14 cellular contexts compared by ENCODE assay signal in genomic region chr1:16018308-16018707, GRCh38. TPM values are rescaled to one million over a fixed set of nuclear protein-coding genes. Genes with fewer than 3 reads are reported as not detected.
A peak's percentile ranks its signal among the peaks of the same experiment; 100 is the strongest.
DNase-seq lines count a peak whose midpoint lies in the region; ATAC-seq and TF ChIP-seq lines count a peak whose summit lies in the region.
"Had no signal": no experiment of that assay in that cellular context is flagged by ENCODE, and none has a peak within 500 bp of the region (broad histone marks: within the 10 kb centered on the region; RNA-seq: fewer than 3 reads in every experiment).

No MANE protein-coding gene starts in this region.

- no peak overlapping the region for H3K4me3 Mint-ChIP-seq in activated T-helper 17 cell treated with anti-CD3 and anti-CD28 coated beads, Interleukin-2, amount 50 U/mL, for 72 hours
- H3K4me3 Mint-ChIP-seq: activated B cell treated with CpG ODN at 0.5 μM for 24 hours; activated T-helper 1 cell treated with anti-CD3 and anti-CD28 coated beads, Interleukin-12 subunit alpha, Interleukin-12 subunit beta, Interleukin-2, Interleukin-4 antibody, amounts not matched to agents 30 ng/mL and 10 ng/mL and 1 ng/mL, durations not matched to agents 14 hours and 24 hours and 36 hours; CD8-positive, alpha-beta memory T cell had no signal

- H3K36me3 Mint-ChIP-seq in activated T-helper 17 cell treated with anti-CD3 and anti-CD28 coated beads, Interleukin-2, amount 50 U/mL, for 72 hours (ENCODE audit: low read depth) = no peaks in the 10 kb centered on the region
- H3K36me3 Mint-ChIP-seq: CD8-positive, alpha-beta memory T cell had no signal

- H3K27ac Mint-ChIP-seq in activated T-helper 17 cell treated with anti-CD3 and anti-CD28 coated beads, Interleukin-2, amount 50 U/mL, for 72 hours = peak overlapping the region; percentile 46
- H3K27ac Mint-ChIP-seq: activated B cell treated with CpG ODN at 0.5 μM for 24 hours; activated T-helper 1 cell treated with anti-CD3 and anti-CD28 coated beads, Interleukin-12 subunit alpha, Interleukin-12 subunit beta, Interleukin-2, Interleukin-4 antibody, amounts not matched to agents 30 ng/mL and 10 ng/mL and 1 ng/mL, durations not matched to agents 14 hours and 24 hours and 36 hours; CD8-positive, alpha-beta memory T cell had no signal

- peaks cover 19% of the 10 kb centered on the region for H3K27me3 Mint-ChIP-seq in activated T-helper 17 cell treated with anti-CD3 and anti-CD28 coated beads, Interleukin-2, amount 50 U/mL, for 72 hours

- intact Hi-C loops in posterior vena cava (cut with DNase I) = no loop called here

- no peak overlapping the region for H3K4me3 ChIP-seq in fibroblast of pulmonary artery (replicated peaks; ENCODE audit: low read depth, low read length)
- H3K4me3 ChIP-seq: SJSA1 had no signal

- peak overlapping the region; percentile 33 for H3K27ac ChIP-seq in temporal lobe (ENCODE audit: low read depth, low read length)
- H3K27ac ChIP-seq: SJSA1 had no signal

- no peak for ATAC-seq in activated T-helper 17 cell treated with anti-CD3 and anti-CD28 coated beads, Interleukin-2, amount 50 U/mL, for 72 hours (replicated peaks)
- no peak for ATAC-seq in HG03139 (IDR thresholded peaks at IDR 0.05; ENCODE audit: unreplicated experiment)

- H3K9me3 Mint-ChIP-seq in activated T-helper 17 cell treated with anti-CD3 and anti-CD28 coated beads, Interleukin-2, amount 50 U/mL, for 72 hours = no peaks in the 10 kb centered on the region
- H3K9me3 Mint-ChIP-seq: activated B cell treated with CpG ODN at 0.5 μM for 24 hours; activated T-helper 1 cell treated with anti-CD3 and anti-CD28 coated beads, Interleukin-12 subunit alpha, Interleukin-12 subunit beta, Interleukin-2, Interleukin-4 antibody, amounts not matched to agents 30 ng/mL and 10 ng/mL and 1 ng/mL, durations not matched to agents 14 hours and 24 hours and 36 hours; CD8-positive, alpha-beta memory T cell had no signal

- H3K4me1 Mint-ChIP-seq in activated T-helper 17 cell treated with anti-CD3 and anti-CD28 coated beads, Interleukin-2, amount 50 U/mL, for 72 hours = no peaks in the 10 kb centered on the region
- H3K4me1 Mint-ChIP-seq: CD8-positive, alpha-beta memory T cell had no signal

- peak; percentile 11 for DNase-seq in fibroblast of pulmonary artery (ENCODE audit: low read depth)
- peak; percentile 38 for DNase-seq in myocyte (ENCODE audit: low read depth)
- DNase-seq in posterior vena cava (ENCODE audit: low spot score) = no peak
- no peak for DNase-seq in C1 segment of cervical spinal cord (lab: John Stamatoyannopoulos, UW)
- DNase-seq in occipital lobe (lab: John Stamatoyannopoulos, UW) = no peak
- DNase-seq: activated B cell treated with CpG ODN at 0.5 μM for 24 hours; CD8-positive, alpha-beta memory T cell; NCI-H1092; NCI-H524 treated with DMSO at 0.1 percent for 48 hours had no signal

- no peak for TF ChIP-seq CTCF in fibroblast of pulmonary artery (IDR thresholded peaks at IDR 0.05; ENCODE audit: low read length, missing control alignments)

RNA-seq across cellular contexts. Expression of gene HSPB7, which starts 0.5 kb away (rescaled TPM):
- not detected for total RNA-seq in activated T-helper 17 cell treated with anti-CD3 and anti-CD28 coated beads, Interleukin-2, amount 50 U/mL, for 72 hours
- 38.7 and 94.0 TPM in 2 replicates for total RNA-seq in myocyte
- polyA plus RNA-seq in myocyte (2012) = 95.5 TPM
- total RNA-seq in temporal lobe = not detected
- total RNA-seq in posterior vena cava = 100 to 1,000 TPM; 272 to 588 TPM
- not detected for total RNA-seq in occipital lobe
- total RNA-seq: activated B cell treated with CpG ODN at 0.5 μM for 24 hours; activated T-helper 1 cell treated with anti-CD3 and anti-CD28 coated beads, Interleukin-12 subunit alpha, Interleukin-12 subunit beta, Interleukin-2, Interleukin-4 antibody, amounts not matched to agents 30 ng/mL and 10 ng/mL and 1 ng/mL, durations not matched to agents 14 hours and 24 hours and 36 hours; CD8-positive, alpha-beta memory T cell; SJSA1 had no signal
- polyA plus RNA-seq: CD8-positive, alpha-beta memory T cell had no signal

RNA-seq across cellular contexts. Expression of gene CLCNKA, which starts 3.5 kb away (rescaled TPM):
- under 1 TPM in 1 of 2 donors, not detected in 1; 0.40 TPM for total RNA-seq in activated T-helper 17 cell treated with anti-CD3 and anti-CD28 coated beads, Interleukin-2, amount 50 U/mL, for 72 hours
- 0.05 TPM in 1 of 2 replicates, not detected in the other for total RNA-seq in myocyte
- polyA plus RNA-seq in myocyte (2012) = 0.06 TPM
- not detected for total RNA-seq in temporal lobe
- total RNA-seq in posterior vena cava = under 1 TPM; 0.51 to 0.90 TPM
- total RNA-seq in occipital lobe = not detected
- total RNA-seq: activated T-helper 1 cell treated with anti-CD3 and anti-CD28 coated beads, Interleukin-12 subunit alpha, Interleukin-12 subunit beta, Interleukin-2, Interleukin-4 antibody, amounts not matched to agents 30 ng/mL and 10 ng/mL and 1 ng/mL, durations not matched to agents 14 hours and 24 hours and 36 hours; CD8-positive, alpha-beta memory T cell; SJSA1 had no signal
- polyA plus RNA-seq: CD8-positive, alpha-beta memory T cell had no signal

RNA-seq across cellular contexts. Expression of gene SRARP, which starts 14.3 kb away (rescaled TPM):
- total RNA-seq in activated T-helper 17 cell treated with anti-CD3 and anti-CD28 coated beads, Interleukin-2, amount 50 U/mL, for 72 hours = not detected
- not detected in 2 replicates for total RNA-seq in myocyte
- polyA plus RNA-seq in myocyte (2012) = not detected
- total RNA-seq in temporal lobe = 1.5 TPM
- total RNA-seq in posterior vena cava = not detected
- total RNA-seq in occipital lobe = 0.62 TPM
- total RNA-seq: activated B cell treated with CpG ODN at 0.5 μM for 24 hours; activated T-helper 1 cell treated with anti-CD3 and anti-CD28 coated beads, Interleukin-12 subunit alpha, Interleukin-12 subunit beta, Interleukin-2, Interleukin-4 antibody, amounts not matched to agents 30 ng/mL and 10 ng/mL and 1 ng/mL, durations not matched to agents 14 hours and 24 hours and 36 hours; CD8-positive, alpha-beta memory T cell; SJSA1 had no signal
- polyA plus RNA-seq: CD8-positive, alpha-beta memory T cell had no signal

RNA-seq across cellular contexts. Expression of gene CLCNKB, which starts 25.3 kb away (rescaled TPM):
- under 1 TPM in 1 of 2 donors, not detected in 1; 0.13 TPM for total RNA-seq in activated T-helper 17 cell treated with anti-CD3 and anti-CD28 coated beads, Interleukin-2, amount 50 U/mL, for 72 hours
- not detected in 2 replicates for total RNA-seq in myocyte
- 0.18 TPM for polyA plus RNA-seq in myocyte (2012)
- total RNA-seq in temporal lobe = under 0.01 TPM
- under 1 TPM; 0.62 to 0.88 TPM for total RNA-seq in posterior vena cava
- total RNA-seq in occipital lobe = 0.16 TPM
- total RNA-seq: activated B cell treated with CpG ODN at 0.5 μM for 24 hours; activated T-helper 1 cell treated with anti-CD3 and anti-CD28 coated beads, Interleukin-12 subunit alpha, Interleukin-12 subunit beta, Interleukin-2, Interleukin-4 antibody, amounts not matched to agents 30 ng/mL and 10 ng/mL and 1 ng/mL, durations not matched to agents 14 hours and 24 hours and 36 hours; CD8-positive, alpha-beta memory T cell; SJSA1 had no signal
- polyA plus RNA-seq: CD8-positive, alpha-beta memory T cell had no signal

RNA-seq across cellular contexts. Expression of gene ZBTB17, which starts 42.4 kb away (rescaled TPM):
- total RNA-seq in activated T-helper 17 cell treated with anti-CD3 and anti-CD28 coated beads, Interleukin-2, amount 50 U/mL, for 72 hours = 100 to 1,000 TPM in 1 of 2 donors, 10 to 100 TPM in 1; 62.0 to 135 TPM
- total RNA-seq in myocyte = 32.9 and 47.1 TPM in 2 replicates
- 34.2 TPM for polyA plus RNA-seq in myocyte (2012)
- total RNA-seq in temporal lobe = 26.3 TPM
- total RNA-seq in posterior vena cava = 10 to 100 TPM; 31.6 to 38.7 TPM
- total RNA-seq in occipital lobe = 38.8 TPM

Comparison
In these comparisons a context has a peak if more than half of its experiments do, and no peak if none do; other contexts are left out.
1. DNase-seq: peak in fibroblast of pulmonary artery (single experiment) and myocyte (single experiment); none in posterior vena cava (single experiment), C1 segment of cervical spinal cord (0 of 14) and occipital lobe (single experiment).
2. RNA of gene HSPB7, which starts 0.5 kb away (total RNA-seq): 272 to 588 TPM in posterior vena cava and 38.7 to 94.0 TPM in myocyte; not detected in activated T-helper 17 cell treated with anti-CD3 and anti-CD28 coated beads, Interleukin-2, amount 50 U/mL, for 72 hours, not detected in temporal lobe (single experiment) and not detected in occipital lobe (single experiment); every median in the first group is over 10 times any median in the second.